ENCODE assay signal across 30 cellular contexts in genomic region chr17:58363457-58364185, GRCh38. TPM values are rescaled to one million over a fixed set of nuclear protein-coding genes. Genes with fewer than 3 reads are reported as not detected.
DNase-seq lines count a peak whose midpoint lies in the region; ATAC-seq, FAIRE-seq and TF ChIP-seq lines count a peak whose summit lies in the region.
"Had no signal": no experiment of that assay in that cellular context is flagged by ENCODE, and none has a peak within 500 bp of the region (broad histone marks: within the 10 kb centered on the region; RNA-seq: fewer than 3 reads in every experiment).

No MANE protein-coding gene starts in this region.

- H3K9me3 ChIP-seq in HUES6 (ENCODE audit: control insufficient read depth, insufficient read depth, low read depth, low read length) (no peaks in the 10 kb centered on the region), K562 (replicated peaks; ENCODE audit: control insufficient read depth, insufficient read depth, low read depth, low read length) (no peaks in the 10 kb centered on the region), suprapubic skin (no peaks in the 10 kb centered on the region)
- H3K9me3 ChIP-seq: gastrocnemius medialis, mucosa of descending colon, SK-N-SH, tibial artery had no signal

- peak overlapping the region; percentile 42 for H3K9ac ChIP-seq in HUES6 (ENCODE audit: low read length)
- peak overlapping the region; percentile 63 to 86; a peak in 3 of 4 replicates for H3K9ac ChIP-seq in K562 (ENCODE audit: insufficient read depth in 1 of 2, low read depth in 2 of 2, low read length in 2 of 2)
- H3K9ac ChIP-seq: parathyroid adenoma, SK-N-SH had no signal

- H3K9me1 ChIP-seq in K562 (ENCODE audit: control insufficient read depth, insufficient read depth, low read length) = peaks cover 3% of the 10 kb centered on the region

- in situ Hi-C loops in K562 (cut with MboI) = no loop called here

- TF ChIP-seq EP300 in K562 (IDR thresholded peaks at IDR 0.05; ENCODE audit: low read length) (no peak), suprapubic skin (IDR thresholded peaks at IDR 0.05) (no peak)

- H3K4me3 Mint-ChIP-seq in nephron progenitor cell = no peak overlapping the region
- H3K4me3 Mint-ChIP-seq: activated CD8-positive, alpha-beta T cell treated with anti-CD3 and anti-CD28 coated beads for 36 hours; IgD-negative memory B cell; T-helper 1 cell treated with Interleukin-12 subunit alpha and Interleukin-12 subunit beta and Interleukin-4 antibody, amounts not matched to agents 30 μg/mL and 1 μg/mL, for 36 hours had no signal

- DNase-seq in K562 (ENCODE audit: extremely low read depth in 1 of 4, low spot score in 3 of 4) (no peak), nephron progenitor cell (no peak), suprapubic skin (ENCODE audit: low spot score in 2 of 2) (no peak), NCI-H2029 treated with DMSO at 0.1 percent for 48 hours (lab: John Stamatoyannopoulos, UW) (no peak)
- no peak for DNase-seq in NK-92 treated with Interleukin-12 subunit alpha and Interleukin-12 subunit beta, amount 100 ng/mL, for 24 hours (lab: John Stamatoyannopoulos, UW)
- DNase-seq: activated CD8-positive, alpha-beta memory T cell treated with anti-CD3 and anti-CD28 coated beads, Interleukin-2, amount 50 U/mL, for 48 hours; activated CD8-positive, alpha-beta T cell treated with anti-CD3 and anti-CD28 coated beads for 36 hours; activated naive CD4-positive, alpha-beta T cell treated with anti-CD3 and anti-CD28 coated beads, Interleukin-2, amount 50 U/mL, for 16 hours; amygdala; brain microvascular endothelial cell; Calu3; DMS79 treated with DMSO at 0.1 percent for 48 hours; gastrocnemius medialis; GDM1; HCEC 1CT; NCI-H1694; NCI-H446 treated with DMSO at 0.1 percent for 48 hours; SK-N-SH; stimulated activated CD4-positive, alpha-beta T cell treated with anti-CD3 and anti-CD28 coated beads, Interleukin-1b, Interleukin-23, amount 100 ng/mL, for 48 hours; tibial artery had no signal

- H3K36me3 Mint-ChIP-seq in nephron progenitor cell (ENCODE audit: low read depth) = no peaks in the 10 kb centered on the region

- no peak for FAIRE-seq in K562 (lab: Jason Lieb, UNC)

- ATAC-seq in K562 = no peak; the same call in 1 of the 3 replicates
- no peak for ATAC-seq in GM19467 (IDR thresholded peaks at IDR 0.05; ENCODE audit: unreplicated experiment)
- ATAC-seq: activated CD4-positive, CD25-positive, alpha-beta regulatory T cell treated with anti-CD3 and anti-CD28 coated beads, Interleukin-2, amount 50 U/mL, for 24 hours; activated CD8-positive, alpha-beta T cell treated with anti-CD3 and anti-CD28 coated beads for 36 hours; gastrocnemius medialis; Right ventricle myocardium inferior had no signal

- peak overlapping the region; percentile 72 for H2AFZ ChIP-seq in K562 (ENCODE audit: low read depth, low read length)
- H2AFZ ChIP-seq: parathyroid adenoma had no signal

- TF ChIP-seq POLR2A in K562 (conservative IDR thresholded peaks at IDR 0.05) (no peak), suprapubic skin (IDR thresholded peaks at IDR 0.05) (no peak)

- POLR2A ChIA-PET in K562 (lab: Yijun Ruan, JAX) = interaction anchor here (0.5 to 17.7 kb wide), 13 partner anchors 9 to 270 kb away, joined by 3 to 257 read pairs (median 3); partner anchors contain the start of gene SUPT4H1

- no peak for TF ChIP-seq RAD21 in K562 (CRISPR knock-in tag; conservative IDR thresholded peaks at IDR 0.05 in 1 of 2, IDR thresholded peaks at IDR 0.05 in 1 of 2)

- no peaks in the 10 kb centered on the region for H4K20me1 ChIP-seq in K562 (replicated peaks; ENCODE audit: control insufficient read depth, insufficient read depth, low read length)

- TF ChIP-seq CTCF in K562 (IDR thresholded peaks at IDR 0.05 in 2 of 3, conservative IDR thresholded peaks at IDR 0.05 in 1 of 3; ENCODE audit: insufficient read depth in 2 of 3, low read depth in 1 of 3, low read length in 3 of 3) (no peak), nephron progenitor cell (IDR thresholded peaks at IDR 0.05) (no peak), suprapubic skin (IDR thresholded peaks at IDR 0.05) (no peak)

- H3K27ac Mint-ChIP-seq in nephron progenitor cell = peak overlapping the region; percentile 53
- H3K27ac Mint-ChIP-seq: IgD-negative memory B cell; T-helper 1 cell treated with Interleukin-12 subunit alpha and Interleukin-12 subunit beta and Interleukin-4 antibody, amounts not matched to agents 30 μg/mL and 1 μg/mL, for 36 hours had no signal

- peaks cover 4% of the 10 kb centered on the region for H3K27me3 Mint-ChIP-seq in nephron progenitor cell (ENCODE audit: low read depth, poor library complexity)
- H3K27me3 Mint-ChIP-seq: activated CD8-positive, alpha-beta T cell treated with anti-CD3 and anti-CD28 coated beads for 36 hours; IgD-negative memory B cell had no signal

- H3K4me1 ChIP-seq in HUES6 (ENCODE audit: control insufficient read depth, insufficient read depth, low read length) (peaks cover 35% of the 10 kb centered on the region; the same call in 1 of the 2 replicates), K562 (replicated peaks in 1 of 2; ENCODE audit: control insufficient read depth in 2 of 2, insufficient read depth in 2 of 2, low read length in 2 of 2) (peaks cover 42 to 47% of the 10 kb centered on the region in 2 experiments), suprapubic skin (peaks cover 36% of the 10 kb centered on the region)
- H3K4me1 ChIP-seq: gastrocnemius medialis had no signal

- peaks cover 54% of the 10 kb centered on the region for H3K4me1 Mint-ChIP-seq in nephron progenitor cell

- H3K27me3 ChIP-seq in HUES6 (ENCODE audit: control insufficient read depth, insufficient read depth, low read length) (no peaks in the 10 kb centered on the region), K562 (ENCODE audit: control insufficient read depth in 2 of 2, insufficient read depth in 2 of 2, low read length in 2 of 2) (no peaks in the 10 kb centered on the region), suprapubic skin (no peaks in the 10 kb centered on the region)
- H3K27me3 ChIP-seq: brain microvascular endothelial cell, gastrocnemius medialis had no signal

- H3K79me2 ChIP-seq in K562 (ENCODE audit: control insufficient read depth, insufficient read depth, low read length) = no peaks in the 10 kb centered on the region

- H3K27ac ChIP-seq in HUES6 (ENCODE audit: low read depth, low read length) (peak overlapping the region; percentile 32; the same call in 1 of the 2 replicates), K562 (ENCODE audit: extremely low read depth, low read depth, low read length) (peak overlapping the region; percentile 63), suprapubic skin (peak overlapping the region; percentile 49)
- H3K27ac ChIP-seq: brain microvascular endothelial cell, gastrocnemius medialis, parathyroid adenoma, tibial artery had no signal

- no peak overlapping the region for H3K4me3 ChIP-seq in HUES6 (ENCODE audit: low read depth, low read length)
- no peak overlapping the region for H3K4me3 ChIP-seq in K562
- H3K4me3 ChIP-seq in suprapubic skin = no peak overlapping the region
- H3K4me3 ChIP-seq: gastrocnemius medialis, lung, mucosa of descending colon, tibial artery had no signal

- intact Hi-C loops in K562 (cut with micrococcal nuclease) = no loop called here

- no TSS peak for BruUV-seq in K562 (replicated peaks; lab: Mats Ljungman, UMichigan)

- peak overlapping the region; percentile 62 for H3K4me2 ChIP-seq in K562 (ENCODE audit: insufficient read depth, low read length)
- H3K4me2 ChIP-seq: SK-N-SH had no signal

- CTCF ChIA-PET in K562 (lab: Yijun Ruan, JAX; ENCODE audit: low intra/inter-chr PET ratio) = no interaction called here

- peaks cover 5% of the 10 kb centered on the region; the same call in 1 of the 2 replicates for H3K36me3 ChIP-seq in HUES6 (ENCODE audit: control insufficient read depth, insufficient read depth, low read length)
- no peaks in the 10 kb centered on the region; the same call in 2 of the 3 replicates for H3K36me3 ChIP-seq in K562 (ENCODE audit: control insufficient read depth, insufficient read depth, low read length)
- H3K36me3 ChIP-seq in suprapubic skin = peaks cover 9% of the 10 kb centered on the region
- H3K36me3 ChIP-seq: brain microvascular endothelial cell, gastrocnemius medialis had no signal

- WGBS in K562 (ENCODE audit: insufficient coverage, low coverage, missing lambda C conversion rate) = 88% methylated on average over 4 of the region's 8 CpGs
- 76% methylated on average over 8 of the region's 8 CpGs for WGBS in suprapubic skin

- H3K9me3 Mint-ChIP-seq in nephron progenitor cell = no peaks in the 10 kb centered on the region
- H3K9me3 Mint-ChIP-seq: activated CD8-positive, alpha-beta T cell treated with anti-CD3 and anti-CD28 coated beads for 36 hours; IgD-negative memory B cell; T-helper 1 cell treated with Interleukin-12 subunit alpha and Interleukin-12 subunit beta and Interleukin-4 antibody, amounts not matched to agents 30 μg/mL and 1 μg/mL, for 36 hours had no signal

RNA-seq across cellular contexts. Expression of gene SUPT4H1, which starts 11.6 kb away (rescaled TPM):
- 26.0 and 31.9 TPM in 2 replicates for total RNA-seq in K562 (2011; cell fraction: chromatin; rRNA removed; ENCODE audit: low replicate concordance)
- 30.7 and 32.8 TPM in 2 replicates for total RNA-seq in K562 (2011; cell fraction: nucleolus; rRNA removed)
- total RNA-seq in K562 (2011; cell fraction: nucleoplasm; rRNA removed) = 38.1 and 51.1 TPM in 2 replicates
- total RNA-seq in K562 (2014; rRNA removed) (62.1 and 94.0 TPM in 2 replicates), K562 (2014; rRNA removed; fragmentation: Illumina TruSeq; extraction: Trizol) (102 and 108 TPM in 2 replicates), K562 (2015; rRNA removed; fragmentation: Illumina TruSeq; extraction: Trizol) (90.6 and 94.8 TPM in 2 replicates), K562 (2021) (105 and 111 TPM in 2 replicates), suprapubic skin (10 to 100 TPM; 33.8 to 48.3 (median 40.3) TPM)
- polyA plus RNA-seq in K562 (2011; rRNA removed) (198 and 273 TPM in 2 replicates), K562 (2014; fragmentation: Illumina TruSeq; extraction: Trizol) (116 and 140 TPM in 2 replicates), K562 (2014; fragmentation: Nextera tagmentation; extraction: Ambion mirVana) (100 to 1,000 TPM; 235 to 320 TPM), K562 (2014; rRNA removed) (113 and 117 TPM in 2 replicates)
- polyA plus RNA-seq in K562 (2011; cell fraction: cytosol; rRNA removed) = 118 and 163 TPM in 2 replicates
- polyA plus RNA-seq in K562 (2011; cell fraction: nucleus; rRNA removed) = 45.3 and 71.9 TPM in 2 replicates
- polyA plus RNA-seq in K562 (2012) = 120 and 125 TPM in 2 replicates
- polyA minus RNA-seq in K562 (2011; rRNA and poly(A)+ RNA removed) = 107 and 135 TPM in 2 replicates
- 23.5 and 42.2 TPM in 2 replicates for polyA minus RNA-seq in K562 (2011; cell fraction: cytosol; rRNA and poly(A)+ RNA removed)
- polyA minus RNA-seq in K562 (2011; cell fraction: nucleus; rRNA and poly(A)+ RNA removed) = 12.4 and 23.0 TPM in 2 replicates

RNA-seq across cellular contexts. Expression of gene TSPOAP1, which starts 35.0 kb away (rescaled TPM):
- 26.2 and 58.3 TPM in 2 replicates for total RNA-seq in K562 (2011; cell fraction: chromatin; rRNA removed; ENCODE audit: low replicate concordance)
- total RNA-seq in K562 (2011; cell fraction: nucleolus; rRNA removed) = 24.0 and 24.1 TPM in 2 replicates
- total RNA-seq in K562 (2011; cell fraction: nucleoplasm; rRNA removed) = 18.1 and 18.9 TPM in 2 replicates
- total RNA-seq in K562 (2014; rRNA removed) (1.0 and 1.8 TPM in 2 replicates), K562 (2014; rRNA removed; fragmentation: Illumina TruSeq; extraction: Trizol) (0.57 and 0.87 TPM in 2 replicates), K562 (2015; rRNA removed; fragmentation: Illumina TruSeq; extraction: Trizol) (0.94 and 1.2 TPM in 2 replicates), K562 (2021) (1.7 and 3.3 TPM in 2 replicates), suprapubic skin (10 to 100 TPM in 2 of 4 donors, 1 to 10 TPM in 2; 6.8 to 26.9 (median 12.4) TPM)
- polyA plus RNA-seq in K562 (2011; rRNA removed) (3.2 and 3.3 TPM in 2 replicates), K562 (2014; fragmentation: Illumina TruSeq; extraction: Trizol) (1.1 and 1.2 TPM in 2 replicates), K562 (2014; fragmentation: Nextera tagmentation; extraction: Ambion mirVana) (not detected), K562 (2014; rRNA removed) (1.6 and 3.9 TPM in 2 replicates)
- 2.4 and 2.6 TPM in 2 replicates for polyA plus RNA-seq in K562 (2011; cell fraction: cytosol; rRNA removed)
- 26.8 and 38.8 TPM in 2 replicates for polyA plus RNA-seq in K562 (2011; cell fraction: nucleus; rRNA removed)
- 3.0 and 5.1 TPM in 2 replicates for polyA plus RNA-seq in K562 (2012)
- polyA minus RNA-seq in K562 (2011; rRNA and poly(A)+ RNA removed) = 1.1 and 1.8 TPM in 2 replicates
- polyA minus RNA-seq in K562 (2011; cell fraction: cytosol; rRNA and poly(A)+ RNA removed) = 0.76 and 2.1 TPM in 2 replicates
- 4.1 and 6.2 TPM in 2 replicates for polyA minus RNA-seq in K562 (2011; cell fraction: nucleus; rRNA and poly(A)+ RNA removed)
- total RNA-seq: Calu3 had no signal

RNA-seq across cellular contexts. Expression of gene RNF43, which starts 53.7 kb away (rescaled TPM):
- 8.4 and 9.4 TPM in 2 replicates for total RNA-seq in K562 (2011; cell fraction: chromatin; rRNA removed; ENCODE audit: low replicate concordance)
- total RNA-seq in K562 (2011; cell fraction: nucleolus; rRNA removed) = 5.0 and 6.2 TPM in 2 replicates
- 7.3 and 9.5 TPM in 2 replicates for total RNA-seq in K562 (2011; cell fraction: nucleoplasm; rRNA removed)
- total RNA-seq in K562 (2014; rRNA removed) (1.5 and 2.0 TPM in 2 replicates), K562 (2014; rRNA removed; fragmentation: Illumina TruSeq; extraction: Trizol) (1.5 TPM in 2 replicates), K562 (2015; rRNA removed; fragmentation: Illumina TruSeq; extraction: Trizol) (1.2 TPM in 2 replicates), K562 (2021) (2.3 and 2.7 TPM in 2 replicates), suprapubic skin (10 to 100 TPM; 16.0 to 58.3 (median 21.5) TPM)
- polyA plus RNA-seq in K562 (2011; rRNA removed) (0.75 and 1.2 TPM in 2 replicates), K562 (2014; fragmentation: Illumina TruSeq; extraction: Trizol) (1.7 and 2.1 TPM in 2 replicates), K562 (2014; fragmentation: Nextera tagmentation; extraction: Ambion mirVana) (under 1 TPM; 0.29 to 0.51 TPM), K562 (2014; rRNA removed) (1.4 TPM in 2 replicates)
- 0.47 and 0.79 TPM in 2 replicates for polyA plus RNA-seq in K562 (2011; cell fraction: cytosol; rRNA removed)
- 2.0 and 2.8 TPM in 2 replicates for polyA plus RNA-seq in K562 (2011; cell fraction: nucleus; rRNA removed)
- 2.6 and 3.4 TPM in 2 replicates for polyA plus RNA-seq in K562 (2012)
- 1.1 and 3.1 TPM in 2 replicates for polyA minus RNA-seq in K562 (2011; rRNA and poly(A)+ RNA removed)
- polyA minus RNA-seq in K562 (2011; cell fraction: cytosol; rRNA and poly(A)+ RNA removed) = 0.29 and 2.1 TPM in 2 replicates
- 0.89 and 1.3 TPM in 2 replicates for polyA minus RNA-seq in K562 (2011; cell fraction: nucleus; rRNA and poly(A)+ RNA removed)
- polyA plus RNA-seq: neural cell, SK-N-SH had no signal
